Comparison of ENCODE assay signal across 11 cellular contexts in genomic region chr15:81284256-81285031, GRCh38. TPM values are rescaled to one million over a fixed set of nuclear protein-coding genes. Genes with fewer than 3 reads are reported as not detected.
DNase-seq lines count a peak whose midpoint lies in the region; ATAC-seq, FAIRE-seq and TF ChIP-seq lines count a peak whose summit lies in the region.
"Had no signal": no experiment of that assay in that cellular context is flagged by ENCODE, and none has a peak within 500 bp of the region (broad histone marks: within the 10 kb centered on the region; RNA-seq: fewer than 3 reads in every experiment).

No MANE protein-coding gene starts in this region.

- H3K27me3 ChIP-seq in liver (ENCODE audit: control insufficient read depth in 4 of 4, insufficient read depth in 4 of 4, low read length in 3 of 4) (no peaks in the 10 kb centered on the region), HepG2 (ENCODE audit: control insufficient read depth in 1 of 2, insufficient read depth in 2 of 2, low read length in 2 of 2) (peaks cover 1 to 28% of the 10 kb centered on the region in 2 experiments; a peak in 2 of 5 replicates), dorsolateral prefrontal cortex (no peaks in the 10 kb centered on the region)
- H3K27me3 ChIP-seq: gastroesophageal sphincter had no signal

- intact Hi-C loops in HepG2 (cut with micrococcal nuclease; ENCODE audit: unreplicated experiment) (no loop called here), dorsolateral prefrontal cortex (cut with DNase I) (loop anchor here (5.0 kb wide), 2 partner anchors 48 to 103 kb away; no protein-coding TSS in a partner anchor)

- no TSS peak for BruUV-seq in HepG2 (replicated peaks; lab: Mats Ljungman, UMichigan)

- H2AFZ ChIP-seq in HepG2 (ENCODE audit: low read length): no peak overlapping the region

- H4K20me1 ChIP-seq in HepG2 (ENCODE audit: insufficient read depth, low read length): no peaks in the 10 kb centered on the region

- H3K9ac ChIP-seq in liver (ENCODE audit: low read depth in 1 of 2, low read length in 2 of 2) (no peak overlapping the region), HepG2 (ENCODE audit: insufficient read depth, low read depth, low read length) (no peak overlapping the region)

- H3K4me1 ChIP-seq in liver (ENCODE audit: control insufficient read depth in 4 of 4, insufficient read depth in 4 of 4, low read length in 3 of 4) (peaks cover 2 to 11% (median 3%) of the 10 kb centered on the region in 4 donors), HepG2 (ENCODE audit: insufficient read depth, low read length) (no peaks in the 10 kb centered on the region)
- H3K4me1 ChIP-seq: gastroesophageal sphincter, HAP-1 had no signal

- in situ Hi-C loops in HepG2 (cut with HindIII; ENCODE audit: extremely low pct_ligation_motif_present, low pct_unique_long_range_greater_than_20kb): no loop called here

- no peak for TF ChIP-seq CTCF in liver (IDR thresholded peaks at IDR 0.05; ENCODE audit: low read depth, low read length, missing input control)
- no peak for TF ChIP-seq CTCF in HepG2 (CRISPR knock-in tag; IDR thresholded peaks at IDR 0.05)
- TF ChIP-seq CTCF in dorsolateral prefrontal cortex (IDR thresholded peaks at IDR 0.05 in 54 of 56, conservative IDR thresholded peaks at IDR 0.05 in 2 of 56; ENCODE audit: low read depth in 1 of 56, partially characterized antibody in 56 of 56): no peak

- peaks cover 11% of the 10 kb centered on the region for H3K36me3 Mint-ChIP-seq in activated naive CD8-positive, alpha-beta T cell treated with anti-CD3 and anti-CD28 coated beads, Interleukin-2, amount 10 ng/mL, durations not matched to agents 7 days and 5 days

- no peak overlapping the region for H3K4me3 ChIP-seq in liver (ENCODE audit: low read depth in 1 of 3, low read length in 3 of 3)
- H3K4me3 ChIP-seq in HepG2 (replicated peaks in 1 of 3; ENCODE audit: insufficient read depth in 1 of 3, low read depth in 2 of 3, low read length in 3 of 3): no peak overlapping the region
- H3K4me3 ChIP-seq in dorsolateral prefrontal cortex: no peak overlapping the region
- H3K4me3 ChIP-seq: gastroesophageal sphincter, HAP-1 had no signal

- ATAC-seq in HepG2: no peak
- ATAC-seq in HG03354 (IDR thresholded peaks at IDR 0.05; ENCODE audit: poor library complexity, severe bottlenecking, unreplicated experiment): peak; percentile 67
- ATAC-seq in activated naive CD8-positive, alpha-beta T cell treated with anti-CD3 and anti-CD28 coated beads, Interleukin-2, amount 10 ng/mL, durations not matched to agents 7 days and 5 days (ENCODE audit: low read depth): no peak
- ATAC-seq in GM18517 (IDR thresholded peaks at IDR 0.05; ENCODE audit: unreplicated experiment): no peak
- ATAC-seq: gastroesophageal sphincter had no signal

- peaks cover 41% of the 10 kb centered on the region for H3K4me1 Mint-ChIP-seq in activated naive CD8-positive, alpha-beta T cell treated with anti-CD3 and anti-CD28 coated beads, Interleukin-2, amount 10 ng/mL, durations not matched to agents 7 days and 5 days

- H3K4me2 ChIP-seq in HepG2 (ENCODE audit: low read depth, low read length): no peak overlapping the region

- H3K36me3 ChIP-seq in liver (ENCODE audit: control insufficient read depth in 4 of 4, insufficient read depth in 3 of 4, low read depth in 1 of 4, low read length in 3 of 4) (no peaks in the 10 kb centered on the region), HepG2 (replicated peaks in 1 of 2; ENCODE audit: control insufficient read depth in 1 of 2, insufficient read depth in 2 of 2, low read length in 2 of 2) (no peaks in the 10 kb centered on the region)
- H3K36me3 ChIP-seq: HAP-1 had no signal

- no peaks in the 10 kb centered on the region for H3K79me2 ChIP-seq in HepG2 (ENCODE audit: insufficient read depth, low read length)

- FAIRE-seq in HepG2 (lab: Jason Lieb, UNC): no peak

- TF ChIP-seq EP300 in HepG2 (IDR thresholded peaks at IDR 0.05; ENCODE audit: low read depth in 2 of 2, low read length in 2 of 2) (no peak), HepG2 (CRISPR knock-in tag; IDR thresholded peaks at IDR 0.05; ENCODE audit: borderline replicate concordance) (no peak)

- CTCF ChIA-PET in HepG2 (lab: Yijun Ruan, JAX; ENCODE audit: low intra/inter-chr PET ratio, low total read pairs): no interaction called here

- H3K27ac Mint-ChIP-seq in activated naive CD8-positive, alpha-beta T cell treated with anti-CD3 and anti-CD28 coated beads, Interleukin-2, amount 10 ng/mL, durations not matched to agents 7 days and 5 days: peak overlapping the region; percentile 32

- POLR2A ChIA-PET in HepG2 (lab: Yijun Ruan, JAX): no interaction called here
- POLR2A ChIA-PET in activated naive CD8-positive, alpha-beta T cell treated with anti-CD3 and anti-CD28 coated beads, Interleukin-2, amount 10 ng/mL, durations not matched to agents 7 days and 5 days (lab: Charles Lee): interaction anchor here (1.8 to 4.6 kb wide), 2 partner anchors 10 to 18 kb away, joined by 10 to 44 read pairs; no protein-coding TSS in a partner anchor

- DNase-seq in HepG2 (ENCODE audit: low spot score) (no peak), dorsolateral prefrontal cortex (no peak)
- no peak for DNase-seq in activated naive CD8-positive, alpha-beta T cell treated with anti-CD3 and anti-CD28 coated beads, Interleukin-2, amount 10 ng/mL, durations not matched to agents 7 days and 5 days
- DNase-seq in stimulated activated CD4-positive, alpha-beta T cell treated with anti-CD3 and anti-CD28 coated beads, Interleukin-4, amount 100 ng/mL, for 4 hours: no peak
- DNase-seq in stimulated activated CD4-positive, alpha-beta T cell treated with anti-CD3 and anti-CD28 coated beads, Interleukin-2, amount 100 ng/mL, for 24 hours: no peak
- DNase-seq: T-helper 2 cell had no signal

- H3K27ac ChIP-seq in liver (ENCODE audit: low read depth in 1 of 2, low read length in 2 of 2) (no peak overlapping the region), HepG2 (ENCODE audit: extremely low read length, insufficient read depth, low read length) (no peak overlapping the region), dorsolateral prefrontal cortex (no peak overlapping the region)
- H3K27ac ChIP-seq: gastroesophageal sphincter had no signal

- H3K4me3 Mint-ChIP-seq in activated naive CD8-positive, alpha-beta T cell treated with anti-CD3 and anti-CD28 coated beads, Interleukin-2, amount 10 ng/mL, durations not matched to agents 7 days and 5 days: no peak overlapping the region

- no peak for TF ChIP-seq POLR2A in HepG2 (IDR thresholded peaks at IDR 0.05; ENCODE audit: insufficient read depth in 1 of 2, low read depth in 2 of 2, low read length in 2 of 2)

- H3K27me3 Mint-ChIP-seq in activated naive CD8-positive, alpha-beta T cell treated with anti-CD3 and anti-CD28 coated beads, Interleukin-2, amount 10 ng/mL, durations not matched to agents 7 days and 5 days: no peaks in the 10 kb centered on the region

- H3K9me3 ChIP-seq in liver (ENCODE audit: control insufficient read depth in 4 of 4, low read length in 3 of 4): no peaks in the 10 kb centered on the region
- no peaks in the 10 kb centered on the region for H3K9me3 ChIP-seq in HepG2 (ENCODE audit: low read length)
- H3K9me3 ChIP-seq: gastroesophageal sphincter, HAP-1 had no signal

- 67% methylated on average over 5 of the region's 5 CpGs for WGBS in liver
- WGBS in HepG2 (ENCODE audit: low lambda C conversion rate): 0% methylated on average over 5 of the region's 5 CpGs

- H3K9me3 Mint-ChIP-seq in activated naive CD8-positive, alpha-beta T cell treated with anti-CD3 and anti-CD28 coated beads, Interleukin-2, amount 10 ng/mL, durations not matched to agents 7 days and 5 days: peaks cover 6% of the 10 kb centered on the region

- no peak for TF ChIP-seq RAD21 in liver (IDR thresholded peaks at IDR 0.05)
- TF ChIP-seq RAD21 in HepG2 (CRISPR knock-in tag; IDR thresholded peaks at IDR 0.05): no peak

TF ChIP-seq in liver, 16 proteins besides CTCF, POLR2A, EP300 and RAD21 (continues in another document):
- no peak for TF ChIP-seq YY1 (IDR thresholded peaks at IDR 0.05)

TF ChIP-seq in HepG2, 621 proteins besides CTCF, POLR2A, EP300 and RAD21 (continues in another document):
- TF ChIP-seq FOXK2 (IDR thresholded peaks at IDR 0.05): no peak

RNA-seq across cellular contexts. Expression of gene STARD5, which starts 39.5 kb away (rescaled TPM):
- total RNA-seq in liver (10 to 100 TPM in 1 of 2 donors, 1 to 10 TPM in 1; 1.1 to 45.3 TPM), HepG2 (2016; rRNA removed; fragmentation: Illumina TruSeq; extraction: Trizol) (1.6 and 3.1 TPM in 2 replicates), dorsolateral prefrontal cortex (10 to 100 TPM in 53 of 120 experiments, 1 to 10 TPM in 67; 4.8 to 16.1 (median 9.5) TPM)
- polyA plus RNA-seq in liver (10 to 100 TPM; 26.1 to 47.0 TPM), HepG2 (2011; rRNA removed) (3.5 TPM in 2 replicates)
- 1.0 and 1.6 TPM in 2 replicates for total RNA-seq in HepG2 (2016; cell fraction: cytosol; rRNA removed; fragmentation: Illumina TruSeq; extraction: Trizol; ENCODE audit: low read depth)
- 0.79 and 2.3 TPM in 2 replicates for total RNA-seq in HepG2 (2016; cell fraction: insoluble cytoplasmic fraction; rRNA removed; fragmentation: Illumina TruSeq; extraction: Trizol)
- 1.0 and 1.2 TPM in 2 replicates for total RNA-seq in HepG2 (2016; cell fraction: membrane; rRNA removed; fragmentation: Illumina TruSeq; extraction: Trizol)
- total RNA-seq in HepG2 (2016; cell fraction: nucleus; rRNA removed; fragmentation: Illumina TruSeq; extraction: Trizol): 3.9 and 5.4 TPM in 2 replicates
- 2.2 and 2.3 TPM in 2 replicates for polyA plus RNA-seq in HepG2 (2011; cell fraction: cytosol; rRNA removed)
- polyA plus RNA-seq in HepG2 (2011; cell fraction: nucleus; rRNA removed): 13.0 and 14.0 TPM in 2 replicates
- 0.79 and 0.84 TPM in 2 replicates for polyA plus RNA-seq in HepG2 (2012)
- 0.96 and 0.98 TPM in 2 replicates for polyA plus RNA-seq in HepG2 (2016; cell fraction: cytosol; fragmentation: Illumina TruSeq; extraction: Trizol; ENCODE audit: low read depth)
- 1.8 and 2.1 TPM in 2 replicates for polyA plus RNA-seq in HepG2 (2016; cell fraction: insoluble cytoplasmic fraction; fragmentation: Illumina TruSeq; extraction: Trizol; ENCODE audit: low read depth)
- 1.00 and 1.8 TPM in 2 replicates for polyA plus RNA-seq in HepG2 (2016; cell fraction: membrane; fragmentation: Illumina TruSeq; extraction: Trizol; ENCODE audit: low read depth)
- polyA plus RNA-seq in HepG2 (2016; cell fraction: nucleus; fragmentation: Illumina TruSeq; extraction: Trizol; ENCODE audit: insufficient read depth, low read depth): 6.1 and 6.6 TPM in 2 replicates
- 2.2 and 3.7 TPM in 2 replicates for polyA minus RNA-seq in HepG2 (2011; rRNA and poly(A)+ RNA removed; ENCODE audit: low replicate concordance)
- 0.40 and 0.70 TPM in 2 replicates for polyA minus RNA-seq in HepG2 (2011; cell fraction: cytosol; rRNA and poly(A)+ RNA removed)
- 13.5 and 14.9 TPM in 2 replicates for polyA minus RNA-seq in HepG2 (2011; cell fraction: nucleus; rRNA and poly(A)+ RNA removed)
- 1 to 10 TPM; 5.4 to 7.2 TPM for total RNA-seq in activated naive CD8-positive, alpha-beta T cell treated with anti-CD3 and anti-CD28 coated beads, Interleukin-2, amount 10 ng/mL, durations not matched to agents 7 days and 5 days
